ENCODE assay signal across 8 cellular contexts in genomic region chr7:1027285-1028043, GRCh38. TPM values are rescaled to one million over a fixed set of nuclear protein-coding genes. Genes with fewer than 3 reads are reported as not detected.
DNase-seq lines count a peak whose midpoint lies in the region; ATAC-seq and TF ChIP-seq lines count a peak whose summit lies in the region.

No MANE protein-coding gene starts in this region.

- intact Hi-C loops in MCF 10A (cut with micrococcal nuclease) = loop anchor here (2.0 kb wide), 1 partner anchor 17 kb away; the partner anchor contains the start of gene GPR146

- peak; percentile 4 for ATAC-seq in GM19395 (IDR thresholded peaks at IDR 0.05; ENCODE audit: unreplicated experiment)

- no peak for TF ChIP-seq CTCF in MCF 10A (IDR thresholded peaks at IDR 0.05; ENCODE audit: unreplicated experiment)

- no TSS peak for BruUV-seq in MCF 10A (replicated peaks; lab: Mats Ljungman, UMichigan)

- DNase-seq in MG63 = no peak
- DNase-seq in MCF 10A (ENCODE audit: unreplicated experiment) = no peak
- DNase-seq in kidney tubule cell (ENCODE audit: low spot score) = peak; percentile 48
- peak; percentile 33 for DNase-seq in superior temporal gyrus (ENCODE audit: extremely low spot score)
- DNase-seq in NCI-H774 (lab: John Stamatoyannopoulos, UW) = no peak
- DNase-seq in stimulated activated CD4-positive, alpha-beta T cell treated with anti-CD3 and anti-CD28 coated beads, Interleukin-4, amount 100 ng/mL, for 4 hours = no peak

- peak overlapping the region; percentile 75 for H3K4me3 Mint-ChIP-seq in MCF 10A (ENCODE audit: unreplicated experiment)

- H3K9ac ChIP-seq in BLaER1 treated with 17β-estradiol and CSF1 and Interleukin-3, amounts not matched to agents 10 nM and 100 nM = peak overlapping the region; percentile 66 to 83 (median 80)

- H3K4me1 Mint-ChIP-seq in MCF 10A (ENCODE audit: insufficient read depth, unreplicated experiment) = peaks cover 17% of the 10 kb centered on the region

- peaks cover 12 to 34% (median 17%) of the 10 kb centered on the region in 11 experiments; a peak in 18 of 22 replicates for H3K27me3 ChIP-seq in BLaER1 treated with 17β-estradiol and CSF1 and Interleukin-3, amounts not matched to agents 10 nM and 100 nM
- no peaks in the 10 kb centered on the region for H3K27me3 ChIP-seq in MG63

- no peaks in the 10 kb centered on the region for H3K9me3 Mint-ChIP-seq in MCF 10A (ENCODE audit: unreplicated experiment)

- H3K36me3 ChIP-seq in BLaER1 treated with 17β-estradiol and CSF1 and Interleukin-3, amounts not matched to agents 10 nM and 100 nM = no peaks in the 10 kb centered on the region
- H3K36me3 ChIP-seq in MG63 = peaks cover 5% of the 10 kb centered on the region

- POLR2A ChIA-PET in MCF 10A (lab: Yijun Ruan, JAX) = interaction anchor here (0.7 to 1.6 kb wide), 3 partner anchors 17 to 133 kb away, joined by 4 to 5 read pairs (median 5); partner anchors contain the start of genes GPR146 and ZFAND2A

- peak overlapping the region; percentile 32 to 89 (median 74); a peak in 21 of 22 replicates for H3K27ac ChIP-seq in BLaER1 treated with 17β-estradiol and CSF1 and Interleukin-3, amounts not matched to agents 10 nM and 100 nM

- peaks cover 35 to 80% (median 56%) of the 10 kb centered on the region in 11 experiments; a peak in 21 of 22 replicates for H4K20me1 ChIP-seq in BLaER1 treated with 17β-estradiol and CSF1 and Interleukin-3, amounts not matched to agents 10 nM and 100 nM

- peaks cover 73 to 86% (median 83%) of the 10 kb centered on the region in 10 experiments for H3K4me1 ChIP-seq in BLaER1 treated with 17β-estradiol and CSF1 and Interleukin-3, amounts not matched to agents 10 nM and 100 nM

- no peaks in the 10 kb centered on the region for H3K9me3 ChIP-seq in BLaER1 treated with 17β-estradiol and CSF1 and Interleukin-3, amounts not matched to agents 10 nM and 100 nM (replicated peaks in 1 of 11)
- H3K9me3 ChIP-seq in MG63 = no peaks in the 10 kb centered on the region

- H3K27me3 Mint-ChIP-seq in MCF 10A (ENCODE audit: insufficient read depth, unreplicated experiment) = no peaks in the 10 kb centered on the region

- peak overlapping the region; percentile 23 for H3K27ac Mint-ChIP-seq in MCF 10A (ENCODE audit: low read depth, unreplicated experiment)

- H3K36me3 Mint-ChIP-seq in MCF 10A (ENCODE audit: insufficient read depth, unreplicated experiment) = peaks cover 30% of the 10 kb centered on the region

- H3K4me2 ChIP-seq in BLaER1 treated with 17β-estradiol and CSF1 and Interleukin-3, amounts not matched to agents 10 nM and 100 nM = peak overlapping the region; percentile 86 to 100 (median 99)

- CTCF ChIA-PET in MCF 10A (lab: Yijun Ruan, JAX) = interaction anchor here (0.6 to 1.2 kb wide), 2 partner anchors 34 to 35 kb away, joined by 3 read pairs; no protein-coding TSS in a partner anchor

- H3K4me3 ChIP-seq in BLaER1 treated with 17β-estradiol and CSF1 and Interleukin-3, amounts not matched to agents 10 nM and 100 nM = peak overlapping the region; percentile 60 to 78 (median 68)
- peak overlapping the region; percentile 43 for H3K4me3 ChIP-seq in MG63

RNA-seq across cellular contexts. Expression of gene GPR146, which starts 16.9 kb away (rescaled TPM):
- 1.5 TPM in 1 of 2 replicates, not detected in the other for total RNA-seq in MG63 (2014; rRNA removed; shearing (Covaris generic); ENCODE audit: low replicate concordance)
- total RNA-seq in MCF 10A (2022) = 0.27 TPM in 1 of 2 replicates, not detected in the other

RNA-seq across cellular contexts. Expression of gene CYP2W1, which starts 44.5 kb away (rescaled TPM):
- total RNA-seq in MG63 (2014; rRNA removed; shearing (Covaris generic); ENCODE audit: low replicate concordance) = not detected in 2 replicates
- not detected in 2 replicates for total RNA-seq in MCF 10A (2022)

RNA-seq across cellular contexts. Expression of gene COX19, which starts 52.1 kb away (rescaled TPM):
- total RNA-seq in MG63 (2014; rRNA removed; shearing (Covaris generic); ENCODE audit: low replicate concordance) = 4.4 and 10.1 TPM in 2 replicates
- 14.7 and 16.5 TPM in 2 replicates for total RNA-seq in MCF 10A (2022)

Comparison
In these comparisons a context has a peak if more than half of its experiments do, and no peak if none do; other contexts are left out.
1. DNase-seq: peak in kidney tubule cell (single experiment) and superior temporal gyrus (single experiment); none in MG63 (single experiment), MCF 10A (single experiment), NCI-H774 (single experiment) and stimulated activated CD4-positive, alpha-beta T cell treated with anti-CD3 and anti-CD28 coated beads, Interleukin-4, amount 100 ng/mL, for 4 hours (0 of 2).